Comparison of ENCODE assay signal across 9 cellular contexts in the genomic region with DNA sequence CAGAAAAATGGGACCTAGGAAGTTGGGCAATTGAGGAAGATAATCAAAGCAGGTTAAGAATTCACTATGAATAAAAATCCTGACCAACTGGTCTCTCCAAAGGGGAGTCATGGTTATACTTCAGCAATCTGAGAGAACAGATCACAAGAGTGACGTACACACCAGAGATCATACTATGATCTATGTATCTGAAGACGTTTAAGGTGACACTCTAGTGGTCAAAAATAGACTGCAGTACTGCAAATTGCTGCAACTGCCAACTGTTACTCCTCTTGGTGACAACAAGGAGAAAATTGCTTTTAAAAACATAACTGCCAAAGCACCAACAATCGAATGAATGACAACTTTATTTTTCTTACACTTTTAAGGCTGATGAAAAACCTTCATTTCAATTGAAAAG. TPM values are rescaled to one million over a fixed set of nuclear protein-coding genes. Genes with fewer than 3 reads are reported as not detected.
DNase-seq lines count a peak whose midpoint lies in the region; ATAC-seq, FAIRE-seq and TF ChIP-seq lines count a peak whose summit lies in the region.
"Had no signal": no experiment of that assay in that cellular context is flagged by ENCODE, and none has a peak within 500 bp of the region (broad histone marks: within the 10 kb centered on the region; RNA-seq: fewer than 3 reads in every experiment).

No MANE protein-coding gene starts in this region.

- H3K4me1 ChIP-seq in BE2C (no peaks in the 10 kb centered on the region), foreskin keratinocyte (no peaks in the 10 kb centered on the region)

- peaks cover 7% of the 10 kb centered on the region for H3K4me1 Mint-ChIP-seq in WTC11

- no peak for TF ChIP-seq POLR2A in GM12892 (IDR thresholded peaks at IDR 0.05; ENCODE audit: low read depth, low read length)

- no peaks in the 10 kb centered on the region for H3K9me3 Mint-ChIP-seq in WTC11
- H3K9me3 Mint-ChIP-seq: dendritic cell treated with granulocyte-macrophage colony-stimulating factor and Interleukin-4, amounts not matched to agents 40 ng/mL and 50 ng/mL, for 4 days had no signal

- H3K36me3 ChIP-seq in BE2C: peaks cover 49% of the 10 kb centered on the region

- H3K27me3 Mint-ChIP-seq in WTC11 (ENCODE audit: low read depth): no peaks in the 10 kb centered on the region
- H3K27me3 Mint-ChIP-seq: dendritic cell treated with granulocyte-macrophage colony-stimulating factor and Interleukin-4, amounts not matched to agents 40 ng/mL and 50 ng/mL, for 4 days had no signal

- peak; percentile 54 for FAIRE-seq in GM12892 (lab: Jason Lieb, UNC)

- H3K27ac ChIP-seq in foreskin keratinocyte: no peak overlapping the region

- no peak overlapping the region for H3K4me3 ChIP-seq in BE2C (ENCODE audit: low read depth, low read length)

- no peaks in the 10 kb centered on the region for H3K9me3 ChIP-seq in BE2C

- TF ChIP-seq CTCF in BE2C (IDR thresholded peaks at IDR 0.05; ENCODE audit: low read depth, low read length) (peak; percentile 62), foreskin keratinocyte (conservative IDR thresholded peaks at IDR 0.05) (peak; percentile 41), WTC11 (IDR thresholded peaks at IDR 0.05) (no peak)

- H3K27me3 ChIP-seq in BE2C: no peaks in the 10 kb centered on the region
- no peaks in the 10 kb centered on the region for H3K27me3 ChIP-seq in foreskin keratinocyte

- DNase-seq in BE2C (no peak), GM12892 (ENCODE audit: insufficient read length) (no peak), RKO (ENCODE audit: low spot score) (peak; percentile 69), foreskin keratinocyte (no peak), WTC11 (ENCODE audit: low spot score) (no peak)
- no peak for DNase-seq in stimulated activated CD4-positive, alpha-beta T cell treated with anti-CD3 and anti-CD28 coated beads, Interleukin-2, amount 100 ng/mL, for 48 hours

- CTCF ChIA-PET in WTC11 (lab: Charles Lee): no interaction called here

- H3K27ac Mint-ChIP-seq in WTC11: no peak overlapping the region
- H3K27ac Mint-ChIP-seq: dendritic cell treated with granulocyte-macrophage colony-stimulating factor and Interleukin-4, amounts not matched to agents 40 ng/mL and 50 ng/mL, for 4 days had no signal

- peaks cover 35% of the 10 kb centered on the region for H3K36me3 Mint-ChIP-seq in WTC11

- POLR2A ChIA-PET in WTC11 (lab: Charles Lee): no interaction called here

- H3K4me3 Mint-ChIP-seq in WTC11: no peak overlapping the region
- H3K4me3 Mint-ChIP-seq: dendritic cell treated with granulocyte-macrophage colony-stimulating factor and Interleukin-4, amounts not matched to agents 40 ng/mL and 50 ng/mL, for 4 days had no signal

- no peak for ATAC-seq in foreskin keratinocyte
- ATAC-seq in WTC11: no peak
- ATAC-seq in GM21447 (IDR thresholded peaks at IDR 0.05; ENCODE audit: unreplicated experiment): no peak
- ATAC-seq in HG02870 (IDR thresholded peaks at IDR 0.05; ENCODE audit: unreplicated experiment): no peak

TF ChIP-seq in WTC11, 78 proteins besides CTCF, POLR2A, EP300 and RAD21:
- no peak for TF ChIP-seq AFF4 (CRISPR knock-in tag; IDR thresholded peaks at IDR 0.05; ENCODE audit: borderline replicate concordance)

RNA-seq across cellular contexts. Expression of gene AK6, which starts 4.9 kb away (rescaled TPM):
- polyA plus RNA-seq in BE2C (2012; ENCODE audit: insufficient read depth, insufficient read length, low read depth): 101 TPM
- polyA plus RNA-seq in GM12892 (2012; ENCODE audit: missing spikeins): 110 TPM
- total RNA-seq in foreskin keratinocyte: 38.4 and 40.8 TPM in 2 replicates
- 41.9 and 47.8 TPM in 2 replicates for polyA plus RNA-seq in foreskin keratinocyte
- 33.2 to 43.1 TPM (median 33.3 TPM) in 3 replicates for total RNA-seq in WTC11 (2021)

RNA-seq across cellular contexts. Expression of gene TAF9, which starts 4.9 kb away (rescaled TPM):
- 63.1 TPM for polyA plus RNA-seq in BE2C (2012; ENCODE audit: insufficient read depth, insufficient read length, low read depth)
- 103 TPM for polyA plus RNA-seq in GM12892 (2012; ENCODE audit: missing spikeins)
- total RNA-seq in foreskin keratinocyte (96.0 and 102 TPM in 2 replicates), WTC11 (2021) (73.7 to 76.6 TPM (median 76.1 TPM) in 3 replicates)
- polyA plus RNA-seq in foreskin keratinocyte: 89.8 and 107 TPM in 2 replicates

RNA-seq across cellular contexts. Expression of gene RAD17, which starts 5.2 kb away (rescaled TPM):
- polyA plus RNA-seq in BE2C (2012; ENCODE audit: insufficient read depth, insufficient read length, low read depth): 55.8 TPM
- polyA plus RNA-seq in GM12892 (2012; ENCODE audit: missing spikeins): 35.7 TPM
- total RNA-seq in foreskin keratinocyte (20.9 and 21.8 TPM in 2 replicates), WTC11 (2021) (30.2 to 32.6 TPM (median 32.0 TPM) in 3 replicates)
- 10.8 and 12.3 TPM in 2 replicates for polyA plus RNA-seq in foreskin keratinocyte

RNA-seq across cellular contexts. Expression of gene CCDC125, which starts 31.8 kb away (rescaled TPM):
- 6.1 TPM for polyA plus RNA-seq in BE2C (2012; ENCODE audit: insufficient read depth, insufficient read length, low read depth)
- polyA plus RNA-seq in GM12892 (2012; ENCODE audit: missing spikeins): 7.7 TPM
- total RNA-seq in foreskin keratinocyte: 4.5 and 4.8 TPM in 2 replicates
- polyA plus RNA-seq in foreskin keratinocyte: 1.8 and 1.9 TPM in 2 replicates
- 3.1 to 5.5 TPM (median 5.5 TPM) in 3 replicates for total RNA-seq in WTC11 (2021)

RNA-seq across cellular contexts. Expression of gene MARVELD2, which starts 50.5 kb away (rescaled TPM):
- not detected for polyA plus RNA-seq in BE2C (2012; ENCODE audit: insufficient read depth, insufficient read length, low read depth)
- polyA plus RNA-seq in GM12892 (2012; ENCODE audit: missing spikeins): 2.0 TPM
- total RNA-seq in foreskin keratinocyte: 23.1 and 23.7 TPM in 2 replicates
- polyA plus RNA-seq in foreskin keratinocyte: 4.1 and 4.9 TPM in 2 replicates
- 28.6 to 34.7 TPM (median 31.4 TPM) in 3 replicates for total RNA-seq in WTC11 (2021)
